Comparison of ENCODE assay signal across 8 cellular contexts in the genomic region with DNA sequence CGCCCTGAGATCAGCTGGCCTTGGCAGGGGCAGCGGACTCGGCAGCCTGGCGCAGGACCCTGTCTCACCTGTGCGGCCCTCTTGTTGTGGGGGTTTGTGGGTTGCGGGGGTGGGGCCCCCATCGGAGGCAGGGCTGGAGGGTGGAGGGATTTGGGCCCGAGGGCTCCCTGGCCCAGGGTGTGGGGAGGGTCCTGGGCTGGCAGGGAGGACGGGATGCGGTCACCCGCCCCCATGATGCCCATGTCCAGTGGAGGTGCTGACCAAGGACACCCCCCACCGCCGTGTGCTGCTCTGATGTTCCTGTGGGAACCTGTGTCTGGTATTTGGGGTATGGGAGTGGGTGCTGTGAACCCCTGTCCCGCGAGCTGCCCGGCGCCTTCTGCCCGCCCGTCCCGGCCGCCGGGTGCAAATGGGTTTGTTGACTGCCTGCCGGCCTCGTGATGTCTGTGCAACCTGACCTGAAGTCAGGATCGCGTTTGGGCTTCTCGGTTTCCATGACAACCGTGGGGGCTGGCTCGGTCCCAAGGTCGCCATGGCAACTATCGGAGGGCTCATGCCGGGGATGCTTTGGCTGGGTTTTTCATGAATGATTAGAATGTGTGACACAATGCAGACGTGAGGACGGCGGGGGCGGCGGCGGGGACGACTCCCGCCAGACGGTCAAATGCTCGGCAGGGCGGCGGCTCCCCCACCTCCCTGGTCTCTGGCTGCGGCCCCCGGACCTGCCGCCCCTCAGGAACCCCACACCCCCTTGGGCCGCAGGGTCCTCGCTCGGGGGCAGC. TPM values are rescaled to one million over a fixed set of nuclear protein-coding genes. Genes with fewer than 3 reads are reported as not detected.
A peak's percentile ranks its signal among the peaks of the same experiment; 100 is the strongest.
DNase-seq lines count a peak whose midpoint lies in the region; ATAC-seq, FAIRE-seq and TF ChIP-seq lines count a peak whose summit lies in the region.

No MANE protein-coding gene starts in this region.

- ATAC-seq in GM19455 (IDR thresholded peaks at IDR 0.05; ENCODE audit: unreplicated experiment) (no peak), GM19467 (IDR thresholded peaks at IDR 0.05; ENCODE audit: unreplicated experiment) (no peak)

- H3K4me3 ChIP-seq in MG63 (peak overlapping the region; percentile 53), bronchial epithelial cell (ENCODE audit: low read depth, low read length) (peak overlapping the region; percentile 37), kidney epithelial cell (ENCODE audit: low read depth, low read length) (peak overlapping the region; percentile 46), small intestine (ENCODE audit: low read depth in 1 of 2, low read length in 2 of 2) (peak overlapping the region; percentile 31 to 53)

- DNase-seq in AG09319 (ENCODE audit: extremely low read depth, low read depth): peak; percentile 89
- peak; percentile 26 for DNase-seq in MG63
- peak; percentile 61 for DNase-seq in bronchial epithelial cell (ENCODE audit: low read depth)
- DNase-seq in kidney epithelial cell (ENCODE audit: low read depth): peak; percentile 91
- no peak for DNase-seq in small intestine
- no peak for DNase-seq in CD1c-positive myeloid dendritic cell (ENCODE audit: extremely low spot score)

- H3K27me3 ChIP-seq in MG63 (no peaks in the 10 kb centered on the region), bronchial epithelial cell (ENCODE audit: control insufficient read depth, insufficient read depth, low read length) (no peaks in the 10 kb centered on the region), kidney epithelial cell (ENCODE audit: control insufficient read depth, insufficient read depth, low read length) (no peaks in the 10 kb centered on the region), small intestine (ENCODE audit: control insufficient read depth in 2 of 2, insufficient read depth in 2 of 2, low read length in 2 of 2) (no peaks in the 10 kb centered on the region)

- H3K36me3 ChIP-seq in MG63: peaks cover 38% of the 10 kb centered on the region
- H3K36me3 ChIP-seq in bronchial epithelial cell (ENCODE audit: control insufficient read depth, insufficient read depth, low read length): peaks cover 37% of the 10 kb centered on the region
- no peaks in the 10 kb centered on the region for H3K36me3 ChIP-seq in kidney epithelial cell (ENCODE audit: control insufficient read depth, insufficient read depth, low read length)
- peaks cover 10 to 17% of the 10 kb centered on the region in 2 donors for H3K36me3 ChIP-seq in small intestine (ENCODE audit: control insufficient read depth in 2 of 2, insufficient read depth in 2 of 2, low read length in 2 of 2)

- H3K9me3 ChIP-seq in MG63: no peaks in the 10 kb centered on the region
- no peaks in the 10 kb centered on the region for H3K9me3 ChIP-seq in small intestine (ENCODE audit: control insufficient read depth, low read depth)

- no peak for FAIRE-seq in bronchial epithelial cell (lab: Jason Lieb, UNC)
- FAIRE-seq in small intestine (lab: Jason Lieb, UNC): no peak

- WGBS in small intestine, 3 donors: 50 to 63% (median 61%) methylated on average over 43 to 50 of the region's 50 CpGs

- peak overlapping the region; percentile 92 to 98 for H3K27ac ChIP-seq in small intestine (ENCODE audit: low read depth in 1 of 2, low read length in 1 of 2)

- H3K4me1 ChIP-seq in small intestine (ENCODE audit: control insufficient read depth in 2 of 2, insufficient read depth in 1 of 2, low read depth in 1 of 2, low read length in 1 of 2): peaks cover 4 to 19% of the 10 kb centered on the region in 2 donors

- no peak for TF ChIP-seq CTCF in AG09319 (IDR thresholded peaks at IDR 0.05; ENCODE audit: low read depth, low read length)
- no peak for TF ChIP-seq CTCF in bronchial epithelial cell (IDR thresholded peaks at IDR 0.05; ENCODE audit: insufficient read depth, low read length, severe bottlenecking)
- no peak for TF ChIP-seq CTCF in kidney epithelial cell (IDR thresholded peaks at IDR 0.05; ENCODE audit: insufficient read depth, low read length, poor library complexity, severe bottlenecking)

RNA-seq across cellular contexts. Expression of a gene that starts 7.3 kb away (rescaled TPM):
- 18.7 and 25.3 TPM in 2 replicates for total RNA-seq in MG63 (2014; rRNA removed; shearing (Covaris generic); ENCODE audit: low replicate concordance)
- 21.8 and 28.7 TPM in 2 replicates for total RNA-seq in bronchial epithelial cell
- total RNA-seq in kidney epithelial cell: 20.1 and 20.4 TPM in 2 replicates
- polyA plus RNA-seq in small intestine: 10 to 100 TPM; 26.1 to 34.2 (median 29.7) TPM

RNA-seq across cellular contexts. Expression of a gene that starts 18.2 kb away (rescaled TPM):
- total RNA-seq in MG63 (2014; rRNA removed; shearing (Covaris generic); ENCODE audit: low replicate concordance): not detected in 2 replicates
- 9.0 and 43.8 TPM in 2 replicates for total RNA-seq in bronchial epithelial cell
- total RNA-seq in kidney epithelial cell: 5.7 and 5.8 TPM in 2 replicates
- 10 to 100 TPM; 30.0 to 55.0 (median 37.4) TPM for polyA plus RNA-seq in small intestine

RNA-seq across cellular contexts. Expression of a gene that starts 32.0 kb away (rescaled TPM):
- total RNA-seq in MG63 (2014; rRNA removed; shearing (Covaris generic); ENCODE audit: low replicate concordance): 37.9 and 95.1 TPM in 2 replicates
- total RNA-seq in bronchial epithelial cell (50.8 and 55.2 TPM in 2 replicates), kidney epithelial cell (73.9 and 79.8 TPM in 2 replicates)
- polyA plus RNA-seq in small intestine: 10 to 100 TPM; 67.0 to 73.1 (median 72.7) TPM

RNA-seq across cellular contexts. Expression of a gene that starts 33.6 kb away (rescaled TPM):
- 34.2 and 48.6 TPM in 2 replicates for total RNA-seq in MG63 (2014; rRNA removed; shearing (Covaris generic); ENCODE audit: low replicate concordance)
- total RNA-seq in bronchial epithelial cell (18.7 and 21.6 TPM in 2 replicates), kidney epithelial cell (84.3 and 109 TPM in 2 replicates)
- 10 to 100 TPM; 56.5 to 83.2 (median 81.4) TPM for polyA plus RNA-seq in small intestine

Comparison
In these comparisons a context has a peak if more than half of its experiments do, and no peak if none do; other contexts are left out.
1. DNase-seq: peak in AG09319 (single experiment), MG63 (single experiment), bronchial epithelial cell (single experiment) and kidney epithelial cell (single experiment); none in small intestine (single experiment) and CD1c-positive myeloid dendritic cell (single experiment).
2. Peak in every context shown above with its lines, with median percentiles within 50 percentile points of each other: H3K4me3 ChIP-seq.